ENCODE assay signal across 7 cellular contexts in the genomic region with DNA sequence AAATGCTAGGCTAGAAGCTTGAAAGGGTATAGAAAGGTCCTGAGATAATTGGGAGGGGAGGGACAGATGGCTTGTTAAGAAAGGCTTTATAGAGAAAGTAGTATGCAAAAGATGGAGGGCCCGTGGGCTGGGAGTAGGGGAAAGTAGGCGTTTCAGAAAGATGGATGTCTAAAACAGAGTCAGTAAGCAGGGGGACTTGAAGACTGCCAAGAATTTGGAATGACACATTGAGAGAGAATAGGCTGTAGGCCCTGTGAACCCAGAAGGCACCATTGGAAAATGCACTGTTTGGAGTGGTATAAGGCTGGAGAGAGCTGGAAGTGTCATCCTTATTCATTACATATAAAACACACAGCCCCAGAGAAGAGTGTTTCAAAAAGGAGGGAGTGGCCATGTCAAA. TPM values are rescaled to one million over a fixed set of nuclear protein-coding genes. Genes with fewer than 3 reads are reported as not detected.
A peak's percentile ranks its signal among the peaks of the same experiment; 100 is the strongest.
DNase-seq lines count a peak whose midpoint lies in the region; ATAC-seq, FAIRE-seq and TF ChIP-seq lines count a peak whose summit lies in the region.

No MANE protein-coding gene starts in this region.

- ATAC-seq in K562 (peak; percentile 12), right lobe of liver (no peak), GM18868 (IDR thresholded peaks at IDR 0.05; ENCODE audit: unreplicated experiment) (no peak)

- CTCF ChIA-PET in K562 (lab: Yijun Ruan, JAX; ENCODE audit: low intra/inter-chr PET ratio): no interaction called here

- H3K27me3 ChIP-seq in K562 (ENCODE audit: control insufficient read depth in 2 of 2, insufficient read depth in 2 of 2, low read length in 2 of 2) (no peaks in the 10 kb centered on the region), right lobe of liver (no peaks in the 10 kb centered on the region), transverse colon (no peaks in the 10 kb centered on the region)

- H3K27ac ChIP-seq in K562 (ENCODE audit: extremely low read depth, low read depth, low read length) (peak overlapping the region; percentile 97), right lobe of liver (peak overlapping the region in 1 of 3 donors; percentile 99), transverse colon (peak overlapping the region; percentile 94 to 98 (median 96))

- H3K4me3 ChIP-seq in NB4 (ENCODE audit: low read depth, low read length): peak overlapping the region; percentile 83
- H3K4me3 ChIP-seq in K562: peak overlapping the region; percentile 87
- H3K4me3 ChIP-seq in right lobe of liver: peak overlapping the region; percentile 92 to 96 (median 94)
- peak overlapping the region; percentile 62 to 97 (median 86) for H3K4me3 ChIP-seq in transverse colon

- no peak for FAIRE-seq in K562 (lab: Jason Lieb, UNC)

- POLR2A ChIA-PET in K562 (lab: Yijun Ruan, JAX): interaction anchor here (0.6 to 1.6 kb wide), 4 partner anchors 10 to 289 kb away, joined by 3 to 5 read pairs (median 4); no protein-coding TSS in a partner anchor

- H3K9me3 ChIP-seq in K562 (replicated peaks; ENCODE audit: control insufficient read depth, insufficient read depth, low read depth, low read length): no peaks in the 10 kb centered on the region
- no peaks in the 10 kb centered on the region for H3K9me3 ChIP-seq in right lobe of liver
- no peaks in the 10 kb centered on the region for H3K9me3 ChIP-seq in transverse colon

- H3K4me1 ChIP-seq in K562 (replicated peaks in 1 of 2; ENCODE audit: control insufficient read depth in 2 of 2, insufficient read depth in 2 of 2, low read length in 2 of 2) (peaks cover 14 to 15% of the 10 kb centered on the region in 2 experiments), right lobe of liver (peaks cover 0 to 33% (median 7%) of the 10 kb centered on the region in 4 donors), transverse colon (peaks cover 7 to 33% (median 23%) of the 10 kb centered on the region in 4 donors)

- DNase-seq in EL (peak; percentile 53), NB4 (ENCODE audit: low read depth) (peak; percentile 24), K562 (ENCODE audit: extremely low read depth in 1 of 4, low spot score in 3 of 4) (peak in 1 of 4 experiments; percentile 34), right lobe of liver (no peak), transverse colon (no peak), GOT3 (lab: John Stamatoyannopoulos, UW) (no peak)

- TF ChIP-seq CTCF in NB4 (IDR thresholded peaks at IDR 0.05; ENCODE audit: low read depth, low read length) (no peak), K562 (IDR thresholded peaks at IDR 0.05 in 2 of 3, conservative IDR thresholded peaks at IDR 0.05 in 1 of 3; ENCODE audit: insufficient read depth in 2 of 3, low read depth in 1 of 3, low read length in 3 of 3) (no peak), right lobe of liver (IDR thresholded peaks at IDR 0.05) (no peak), transverse colon (IDR thresholded peaks at IDR 0.05) (no peak)

- H4K20me1 ChIP-seq in K562 (replicated peaks; ENCODE audit: control insufficient read depth, insufficient read depth, low read length): peaks cover 2% of the 10 kb centered on the region; the same call in 1 of the 2 replicates

- WGBS in K562 (ENCODE audit: insufficient coverage, low coverage, missing lambda C conversion rate): 0% methylated on average over 2 of the region's 2 CpGs
- WGBS in right lobe of liver (ENCODE audit: insufficient coverage, low coverage, low lambda C conversion rate, missing lambda C conversion rate): 5% methylated on average over 2 of the region's 2 CpGs
- WGBS in transverse colon (ENCODE audit: low coverage in 1 of 2), 2 donors: 0% methylated on average over 2 of the region's 2 CpGs

- peaks cover 60% of the 10 kb centered on the region for H3K36me3 ChIP-seq in K562 (ENCODE audit: control insufficient read depth, insufficient read depth, low read length)
- H3K36me3 ChIP-seq in right lobe of liver: peaks cover 0 to 25% (median 10%) of the 10 kb centered on the region in 4 donors
- H3K36me3 ChIP-seq in transverse colon: peaks cover 0 to 24% (median 7%) of the 10 kb centered on the region in 4 donors

- peak overlapping the region; percentile 97 for H3K4me2 ChIP-seq in K562 (ENCODE audit: insufficient read depth, low read length)

- no peak for TF ChIP-seq POLR2A in NB4 (IDR thresholded peaks at IDR 0.05; ENCODE audit: extremely low read depth, insufficient read length)
- TF ChIP-seq POLR2A in K562 (conservative IDR thresholded peaks at IDR 0.05): no peak
- no peak for TF ChIP-seq POLR2A in right lobe of liver (IDR thresholded peaks at IDR 0.05)
- no peak for TF ChIP-seq POLR2A in transverse colon (IDR thresholded peaks at IDR 0.05)

- H3K9me1 ChIP-seq in K562 (ENCODE audit: control insufficient read depth, insufficient read depth, low read length): no peaks in the 10 kb centered on the region

- H3K9ac ChIP-seq in K562 (ENCODE audit: insufficient read depth in 1 of 2, low read depth in 2 of 2, low read length in 2 of 2): peak overlapping the region; percentile 98 to 99

- peaks cover 76% of the 10 kb centered on the region for H3K79me2 ChIP-seq in K562 (ENCODE audit: control insufficient read depth, insufficient read depth, low read length)

- in situ Hi-C loops in K562 (cut with MboI): no loop called here
- in situ Hi-C loops in transverse colon (cut with MboI; ENCODE audit: low pct_ligation_motif_present in 1 of 4, low pct_unique_long_range_greater_than_20kb in 1 of 4, low sequenced_read_pairs in 3 of 4): no loop called here

- BruUV-seq in K562 (replicated peaks; lab: Mats Ljungman, UMichigan): TSS peak; percentile 75

- no peak for TF ChIP-seq EP300 in K562 (IDR thresholded peaks at IDR 0.05; ENCODE audit: low read length)
- no peak for TF ChIP-seq EP300 in transverse colon (IDR thresholded peaks at IDR 0.05; ENCODE audit: low read depth)

- intact Hi-C loops in K562 (cut with micrococcal nuclease) (no loop called here), right lobe of liver (cut with DNase I) (no loop called here), transverse colon (cut with DNase I; ENCODE audit: low total_unique reads) (no loop called here)

- TF ChIP-seq RAD21 in K562 (CRISPR knock-in tag; conservative IDR thresholded peaks at IDR 0.05 in 1 of 2, IDR thresholded peaks at IDR 0.05 in 1 of 2): no peak

- H2AFZ ChIP-seq in K562 (ENCODE audit: low read depth, low read length): 0 out of 2 replicates have a peak overlapping the region, but pooled peaks have one; percentile 94

RNA-seq across cellular contexts. Expression of a gene that starts 0.9 kb away (rescaled TPM):
- total RNA-seq in K562 (2011; cell fraction: chromatin; rRNA removed; ENCODE audit: low replicate concordance): 38.5 and 51.7 TPM in 2 replicates
- total RNA-seq in K562 (2011; cell fraction: nucleolus; rRNA removed): 24.5 and 24.8 TPM in 2 replicates
- total RNA-seq in K562 (2011; cell fraction: nucleoplasm; rRNA removed): 34.8 and 40.9 TPM in 2 replicates
- total RNA-seq in K562 (2014; rRNA removed): 59.9 and 76.9 TPM in 2 replicates
- 116 and 125 TPM in 2 replicates for total RNA-seq in K562 (2014; rRNA removed; fragmentation: Illumina TruSeq; extraction: Trizol)
- total RNA-seq in K562 (2015; rRNA removed; fragmentation: Illumina TruSeq; extraction: Trizol): 101 and 111 TPM in 2 replicates
- 90.2 and 95.6 TPM in 2 replicates for total RNA-seq in K562 (2021)
- polyA plus RNA-seq in K562 (2011; rRNA removed): 75.0 and 81.6 TPM in 2 replicates
- polyA plus RNA-seq in K562 (2011; cell fraction: cytosol; rRNA removed): 35.3 and 54.9 TPM in 2 replicates
- 27.2 and 40.2 TPM in 2 replicates for polyA plus RNA-seq in K562 (2011; cell fraction: nucleus; rRNA removed)
- polyA plus RNA-seq in K562 (2012): 79.8 and 97.3 TPM in 2 replicates
- 105 and 120 TPM in 2 replicates for polyA plus RNA-seq in K562 (2014; fragmentation: Illumina TruSeq; extraction: Trizol)
- 100 to 1,000 TPM; 194 to 271 TPM for polyA plus RNA-seq in K562 (2014; fragmentation: Nextera tagmentation; extraction: Ambion mirVana)
- 82.8 and 92.7 TPM in 2 replicates for polyA plus RNA-seq in K562 (2014; rRNA removed)
- polyA minus RNA-seq in K562 (2011; rRNA and poly(A)+ RNA removed): 56.3 and 61.4 TPM in 2 replicates
- 38.3 and 45.0 TPM in 2 replicates for polyA minus RNA-seq in K562 (2011; cell fraction: cytosol; rRNA and poly(A)+ RNA removed)
- 11.2 and 12.2 TPM in 2 replicates for polyA minus RNA-seq in K562 (2011; cell fraction: nucleus; rRNA and poly(A)+ RNA removed)
- total RNA-seq in right lobe of liver: 10 to 100 TPM; 27.2 to 37.4 (median 30.7) TPM
- 10 to 100 TPM; 14.7 to 80.4 (median 55.0) TPM for total RNA-seq in transverse colon

RNA-seq across cellular contexts. Expression of a gene that starts 1.2 kb away (rescaled TPM):
- 25.3 and 46.3 TPM in 2 replicates for total RNA-seq in K562 (2011; cell fraction: chromatin; rRNA removed; ENCODE audit: low replicate concordance)
- 14.8 and 18.3 TPM in 2 replicates for total RNA-seq in K562 (2011; cell fraction: nucleolus; rRNA removed)
- 23.8 and 31.1 TPM in 2 replicates for total RNA-seq in K562 (2011; cell fraction: nucleoplasm; rRNA removed)
- total RNA-seq in K562 (2014; rRNA removed) (22.1 and 27.3 TPM in 2 replicates), K562 (2014; rRNA removed; fragmentation: Illumina TruSeq; extraction: Trizol) (25.0 and 25.2 TPM in 2 replicates), K562 (2015; rRNA removed; fragmentation: Illumina TruSeq; extraction: Trizol) (16.9 and 21.1 TPM in 2 replicates), K562 (2021) (14.4 and 19.3 TPM in 2 replicates), right lobe of liver (1 to 10 TPM; 2.1 to 5.6 (median 3.7) TPM), transverse colon (10 to 100 TPM in 1 of 4 donors, 1 to 10 TPM in 3; 7.6 to 23.7 (median 9.0) TPM)
- polyA plus RNA-seq in K562 (2011; rRNA removed) (20.5 and 26.3 TPM in 2 replicates), K562 (2014; fragmentation: Illumina TruSeq; extraction: Trizol) (15.7 and 16.2 TPM in 2 replicates), K562 (2014; fragmentation: Nextera tagmentation; extraction: Ambion mirVana) (1 to 10 TPM; 5.3 to 5.6 TPM), K562 (2014; rRNA removed) (21.5 and 23.3 TPM in 2 replicates)
- 10.6 and 11.9 TPM in 2 replicates for polyA plus RNA-seq in K562 (2011; cell fraction: cytosol; rRNA removed)
- polyA plus RNA-seq in K562 (2011; cell fraction: nucleus; rRNA removed): 12.4 and 16.0 TPM in 2 replicates
- 9.7 and 11.6 TPM in 2 replicates for polyA plus RNA-seq in K562 (2012)
- polyA minus RNA-seq in K562 (2011; rRNA and poly(A)+ RNA removed): 32.9 and 34.5 TPM in 2 replicates
- polyA minus RNA-seq in K562 (2011; cell fraction: cytosol; rRNA and poly(A)+ RNA removed): 7.8 and 12.5 TPM in 2 replicates
- 9.8 and 14.9 TPM in 2 replicates for polyA minus RNA-seq in K562 (2011; cell fraction: nucleus; rRNA and poly(A)+ RNA removed)

RNA-seq across cellular contexts. Expression of a gene that starts 45.8 kb away (rescaled TPM):
- 21.5 and 33.5 TPM in 2 replicates for total RNA-seq in K562 (2011; cell fraction: chromatin; rRNA removed; ENCODE audit: low replicate concordance)
- 3.8 and 7.4 TPM in 2 replicates for total RNA-seq in K562 (2011; cell fraction: nucleolus; rRNA removed)
- total RNA-seq in K562 (2011; cell fraction: nucleoplasm; rRNA removed): 10.1 and 15.6 TPM in 2 replicates
- total RNA-seq in K562 (2014; rRNA removed) (10.0 and 12.7 TPM in 2 replicates), K562 (2014; rRNA removed; fragmentation: Illumina TruSeq; extraction: Trizol) (12.8 and 15.1 TPM in 2 replicates), K562 (2015; rRNA removed; fragmentation: Illumina TruSeq; extraction: Trizol) (11.8 and 13.9 TPM in 2 replicates), K562 (2021) (12.5 and 14.0 TPM in 2 replicates), right lobe of liver (10 to 100 TPM in 3 of 6 experiments, 1 to 10 TPM in 3; 2.2 to 19.1 (median 7.9) TPM), transverse colon (1 to 10 TPM; 6.0 to 7.8 (median 6.8) TPM)
- polyA plus RNA-seq in K562 (2011; rRNA removed) (7.7 and 10.2 TPM in 2 replicates), K562 (2014; fragmentation: Illumina TruSeq; extraction: Trizol) (12.3 and 13.6 TPM in 2 replicates), K562 (2014; fragmentation: Nextera tagmentation; extraction: Ambion mirVana) (1 to 10 TPM; 2.9 to 3.3 TPM), K562 (2014; rRNA removed) (8.0 and 8.1 TPM in 2 replicates)
- 4.0 and 5.0 TPM in 2 replicates for polyA plus RNA-seq in K562 (2011; cell fraction: cytosol; rRNA removed)
- 8.5 and 9.5 TPM in 2 replicates for polyA plus RNA-seq in K562 (2011; cell fraction: nucleus; rRNA removed)
- polyA plus RNA-seq in K562 (2012): 7.4 and 12.4 TPM in 2 replicates
- 14.2 and 18.9 TPM in 2 replicates for polyA minus RNA-seq in K562 (2011; rRNA and poly(A)+ RNA removed)
- polyA minus RNA-seq in K562 (2011; cell fraction: cytosol; rRNA and poly(A)+ RNA removed): 8.0 and 8.1 TPM in 2 replicates
- polyA minus RNA-seq in K562 (2011; cell fraction: nucleus; rRNA and poly(A)+ RNA removed): 3.5 and 7.7 TPM in 2 replicates

Comparison
In these comparisons a context has a peak if more than half of its experiments do, and no peak if none do; other contexts are left out.
1. DNase-seq: peak in EL (single experiment) and NB4 (single experiment); none in right lobe of liver (0 of 3), transverse colon (single experiment) and GOT3 (single experiment).
2. Peak in every context shown above with its lines, with median percentiles within 50 percentile points of each other: H3K4me3 ChIP-seq.